Comparison of ENCODE assay signal across 1 cellular context in genomic region chr9:107251756-107252322, GRCh38.
A peak's percentile ranks its signal among the peaks of the same experiment; 100 is the strongest.
TF ChIP-seq lines count a peak whose summit lies in the region.

No MANE protein-coding gene starts in this region.

TF ChIP-seq in HepG2, 621 proteins besides CTCF, POLR2A, EP300 and RAD21 (continued from another document and continues in another):
- no peak for TF ChIP-seq ZNF407 (CRISPR knock-in tag; IDR thresholded peaks at IDR 0.05; ENCODE audit: not compliant biosample characterization)
- TF ChIP-seq TIGD3 (CRISPR knock-in tag; IDR thresholded peaks at IDR 0.05; ENCODE audit: borderline replicate concordance): no peak
- TF ChIP-seq ISL2 (CRISPR knock-in tag; IDR thresholded peaks at IDR 0.05): peak; percentile 50; the same call in 1 of the 2 replicates
- TF ChIP-seq HIC2 (CRISPR knock-in tag; IDR thresholded peaks at IDR 0.05; ENCODE audit: low read depth): no peak
- TF ChIP-seq SIX4 (CRISPR knock-in tag; IDR thresholded peaks at IDR 0.05): 0 out of 2 replicates have a peak, but pooled peaks have one; percentile 53
- no peak for TF ChIP-seq ZFP90 (CRISPR knock-in tag; IDR thresholded peaks at IDR 0.05; ENCODE audit: borderline replicate concordance)
- TF ChIP-seq TGIF2 (CRISPR knock-in tag; IDR thresholded peaks at IDR 0.05): peak; percentile 26; the same call in 1 of the 2 replicates
- TF ChIP-seq ZNF549 (CRISPR knock-in tag; IDR thresholded peaks at IDR 0.05): no peak
- TF ChIP-seq ZNF232 (CRISPR knock-in tag; IDR thresholded peaks at IDR 0.05; ENCODE audit: borderline replicate concordance): no peak
- TF ChIP-seq PHF21A (CRISPR knock-in tag; IDR thresholded peaks at IDR 0.05): peak; percentile 47; the same call in 1 of the 2 replicates
- TF ChIP-seq SRY (CRISPR knock-in tag; IDR thresholded peaks at IDR 0.05): no peak
- TF ChIP-seq ZNF281 (CRISPR knock-in tag; IDR thresholded peaks at IDR 0.05; ENCODE audit: borderline replicate concordance): peak; percentile 24; the same call in 1 of the 2 replicates
- TF ChIP-seq HMG20A (CRISPR knock-in tag; IDR thresholded peaks at IDR 0.05; ENCODE audit: borderline replicate concordance): peak; percentile 89; the same call in 1 of the 2 replicates
- 0 out of 2 replicates have a peak, but pooled peaks have one; percentile 51 for TF ChIP-seq KDM4B (CRISPR knock-in tag; IDR thresholded peaks at IDR 0.05)
- no peak for TF ChIP-seq ZNF839 (CRISPR knock-in tag; IDR thresholded peaks at IDR 0.05; ENCODE audit: borderline replicate concordance)
- TF ChIP-seq SAFB2 (CRISPR knock-in tag; IDR thresholded peaks at IDR 0.05; ENCODE audit: borderline replicate concordance, low read depth): no peak
- TF ChIP-seq ZNF460 (CRISPR knock-in tag; IDR thresholded peaks at IDR 0.05; ENCODE audit: borderline replicate concordance): no peak
- no peak for TF ChIP-seq ZBTB42 (CRISPR knock-in tag; IDR thresholded peaks at IDR 0.05)
- no peak for TF ChIP-seq MXD1 (CRISPR knock-in tag; IDR thresholded peaks at IDR 0.05)
- TF ChIP-seq YEATS2 (CRISPR knock-in tag; IDR thresholded peaks at IDR 0.05; ENCODE audit: borderline replicate concordance): peak; percentile 52; the same call in 1 of the 2 replicates
- TF ChIP-seq, protein P1, sequence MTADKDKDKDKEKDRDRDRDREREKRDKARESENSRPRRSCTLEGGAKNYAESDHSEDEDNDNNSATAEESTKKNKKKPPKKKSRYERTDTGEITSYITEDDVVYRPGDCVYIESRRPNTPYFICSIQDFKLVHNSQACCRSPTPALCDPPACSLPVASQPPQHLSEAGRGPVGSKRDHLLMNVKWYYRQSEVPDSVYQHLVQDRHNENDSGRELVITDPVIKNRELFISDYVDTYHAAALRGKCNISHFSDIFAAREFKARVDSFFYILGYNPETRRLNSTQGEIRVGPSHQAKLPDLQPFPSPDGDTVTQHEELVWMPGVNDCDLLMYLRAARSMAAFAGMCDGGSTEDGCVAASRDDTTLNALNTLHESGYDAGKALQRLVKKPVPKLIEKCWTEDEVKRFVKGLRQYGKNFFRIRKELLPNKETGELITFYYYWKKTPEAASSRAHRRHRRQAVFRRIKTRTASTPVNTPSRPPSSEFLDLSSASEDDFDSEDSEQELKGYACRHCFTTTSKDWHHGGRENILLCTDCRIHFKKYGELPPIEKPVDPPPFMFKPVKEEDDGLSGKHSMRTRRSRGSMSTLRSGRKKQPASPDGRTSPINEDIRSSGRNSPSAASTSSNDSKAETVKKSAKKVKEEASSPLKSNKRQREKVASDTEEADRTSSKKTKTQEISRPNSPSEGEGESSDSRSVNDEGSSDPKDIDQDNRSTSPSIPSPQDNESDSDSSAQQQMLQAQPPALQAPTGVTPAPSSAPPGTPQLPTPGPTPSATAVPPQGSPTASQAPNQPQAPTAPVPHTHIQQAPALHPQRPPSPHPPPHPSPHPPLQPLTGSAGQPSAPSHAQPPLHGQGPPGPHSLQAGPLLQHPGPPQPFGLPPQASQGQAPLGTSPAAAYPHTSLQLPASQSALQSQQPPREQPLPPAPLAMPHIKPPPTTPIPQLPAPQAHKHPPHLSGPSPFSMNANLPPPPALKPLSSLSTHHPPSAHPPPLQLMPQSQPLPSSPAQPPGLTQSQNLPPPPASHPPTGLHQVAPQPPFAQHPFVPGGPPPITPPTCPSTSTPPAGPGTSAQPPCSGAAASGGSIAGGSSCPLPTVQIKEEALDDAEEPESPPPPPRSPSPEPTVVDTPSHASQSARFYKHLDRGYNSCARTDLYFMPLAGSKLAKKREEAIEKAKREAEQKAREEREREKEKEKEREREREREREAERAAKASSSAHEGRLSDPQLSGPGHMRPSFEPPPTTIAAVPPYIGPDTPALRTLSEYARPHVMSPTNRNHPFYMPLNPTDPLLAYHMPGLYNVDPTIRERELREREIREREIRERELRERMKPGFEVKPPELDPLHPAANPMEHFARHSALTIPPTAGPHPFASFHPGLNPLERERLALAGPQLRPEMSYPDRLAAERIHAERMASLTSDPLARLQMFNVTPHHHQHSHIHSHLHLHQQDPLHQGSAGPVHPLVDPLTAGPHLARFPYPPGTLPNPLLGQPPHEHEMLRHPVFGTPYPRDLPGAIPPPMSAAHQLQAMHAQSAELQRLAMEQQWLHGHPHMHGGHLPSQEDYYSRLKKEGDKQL (CRISPR knock-in tag; IDR thresholded peaks at IDR 0.05; ENCODE audit: low read depth): peak; percentile 80
- TF ChIP-seq SP5 (CRISPR knock-in tag; IDR thresholded peaks at IDR 0.05; ENCODE audit: borderline replicate concordance, low read depth): peak; percentile 98
- no peak for TF ChIP-seq AFF4 (CRISPR knock-in tag; IDR thresholded peaks at IDR 0.05)
- TF ChIP-seq NFRKB (IDR thresholded peaks at IDR 0.05): no peak
- no peak for TF ChIP-seq RORA (CRISPR knock-in tag; IDR thresholded peaks at IDR 0.05)
- TF ChIP-seq ZNF124 (CRISPR knock-in tag; IDR thresholded peaks at IDR 0.05): peak; percentile 59; the same call in 1 of the 2 replicates
- TF ChIP-seq FOXA3 (CRISPR knock-in tag; IDR thresholded peaks at IDR 0.05): peak; percentile 93
- no peak for TF ChIP-seq NR1H2 (CRISPR knock-in tag; IDR thresholded peaks at IDR 0.05; ENCODE audit: borderline replicate concordance, low read depth)
- peak; percentile 94 for TF ChIP-seq HDAC2 (CRISPR knock-in tag; IDR thresholded peaks at IDR 0.05)
- peak; percentile 73 for TF ChIP-seq CREM (IDR thresholded peaks at IDR 0.05)
- no peak for TF ChIP-seq CREM (CRISPR knock-in tag; IDR thresholded peaks at IDR 0.05)
- TF ChIP-seq ZC3H13 (CRISPR knock-in tag; IDR thresholded peaks at IDR 0.05): no peak
- TF ChIP-seq ZNF136 (CRISPR knock-in tag; IDR thresholded peaks at IDR 0.05; ENCODE audit: low read depth): no peak
- TF ChIP-seq U2AF2 (IDR thresholded peaks at IDR 0.05; ENCODE audit: low read depth, low read length): no peak
- peak; percentile 36; the same call in 1 of the 2 replicates for TF ChIP-seq ZFX (CRISPR knock-in tag; IDR thresholded peaks at IDR 0.05; ENCODE audit: low read depth)
